21 cellular contexts compared by ENCODE assay signal in genomic region chr5:6710551-6711318, GRCh38. TPM values are rescaled to one million over a fixed set of nuclear protein-coding genes. Genes with fewer than 3 reads are reported as not detected.
DNase-seq lines count a peak whose midpoint lies in the region; ATAC-seq, FAIRE-seq and TF ChIP-seq lines count a peak whose summit lies in the region.
"Had no signal": no experiment of that assay in that cellular context is flagged by ENCODE, and none has a peak within 500 bp of the region (broad histone marks: within the 10 kb centered on the region; RNA-seq: fewer than 3 reads in every experiment).

No MANE protein-coding gene starts in this region.

- peaks cover 25% of the 10 kb centered on the region for H3K4me1 Mint-ChIP-seq in activated CD4-positive, alpha-beta T cell treated with anti-CD3 and anti-CD28 coated beads, Interleukin-2, amount 10 ng/mL, durations not matched to agents 7 days and 5 days
- peaks cover 17% of the 10 kb centered on the region for H3K4me1 Mint-ChIP-seq in nephron

- H4K20me1 ChIP-seq in HCT116 (ENCODE audit: insufficient read depth), result peaks cover 10% of the 10 kb centered on the region
- peaks cover 13% of the 10 kb centered on the region for H4K20me1 ChIP-seq in K562 (replicated peaks; ENCODE audit: control insufficient read depth, insufficient read depth, low read length)

- no peak for DNase-seq in activated CD4-positive, alpha-beta T cell treated with anti-CD3 and anti-CD28 coated beads, Interleukin-2, amount 10 ng/mL, durations not matched to agents 7 days and 5 days
- no peak for DNase-seq in activated CD4-positive, alpha-beta T cell treated with anti-CD3 and anti-CD28 coated beads for 4 hours
- DNase-seq in HCT116 (ENCODE audit: low read depth, low spot score), result no peak
- no peak for DNase-seq in K562 (ENCODE audit: extremely low read depth in 1 of 4, low spot score in 3 of 4)
- DNase-seq in testis, result no peak
- DNase-seq in NCI-H345 treated with DMSO at 0.1 percent for 48 hours (lab: John Stamatoyannopoulos, UW; ENCODE audit: unreplicated experiment), result no peak
- no peak for DNase-seq in GDM1 (lab: John Stamatoyannopoulos, UW)
- DNase-seq: CD8-positive, alpha-beta T cell; effector CD8-positive, alpha-beta T cell; EL; hypothalamus; NCI-H2107; NCI-H69; psoas muscle; SK-N-SH; spleen; stimulated activated naive CD4-positive, alpha-beta T cell treated with Interleukin-2 at 50 U/mL for 16 hours had no signal

- H3K4me1 ChIP-seq in HCT116 (ENCODE audit: control insufficient read depth in 1 of 2, insufficient read depth in 2 of 2, low read length in 2 of 2), result peaks cover 14 to 26% of the 10 kb centered on the region in 2 experiments
- peaks cover 12 to 23% of the 10 kb centered on the region in 2 experiments; a peak in 4 of 5 replicates for H3K4me1 ChIP-seq in K562 (replicated peaks in 1 of 2; ENCODE audit: control insufficient read depth in 2 of 2, insufficient read depth in 2 of 2, low read length in 2 of 2)
- H3K4me1 ChIP-seq in testis, result peaks cover 16% of the 10 kb centered on the region

- BruUV-seq in HCT116 (replicated peaks; lab: Mats Ljungman, UMichigan) (no TSS peak), K562 (replicated peaks; lab: Mats Ljungman, UMichigan) (no TSS peak)

- RAD21 ChIA-PET in HCT116 (lab: Charles Lee; ENCODE audit: low non-redundant PET in 1 of 2, low total read pairs in 2 of 2, uncharacterized antibody in 2 of 2, unreplicated experiment in 2 of 2), result no interaction called here

- H2AFZ ChIP-seq in HCT116 (ENCODE audit: low read depth, low read length, poor library complexity, severe bottlenecking), result no peak overlapping the region
- no peak overlapping the region for H2AFZ ChIP-seq in K562 (ENCODE audit: low read depth, low read length)

- H3K27me3 ChIP-seq in HCT116 (ENCODE audit: insufficient read depth, low read length) (no peaks in the 10 kb centered on the region), K562 (ENCODE audit: control insufficient read depth in 2 of 2, insufficient read depth in 2 of 2, low read length in 2 of 2) (peaks cover 0 to 4% of the 10 kb centered on the region in 2 experiments; a peak in 1 of 5 replicates), testis (no peaks in the 10 kb centered on the region)
- H3K27me3 ChIP-seq: spleen, vagina had no signal

- peaks cover 2% of the 10 kb centered on the region for H3K27me3 Mint-ChIP-seq in activated CD4-positive, alpha-beta T cell treated with anti-CD3 and anti-CD28 coated beads, Interleukin-2, amount 10 ng/mL, durations not matched to agents 7 days and 5 days
- H3K27me3 Mint-ChIP-seq in nephron (ENCODE audit: low read depth), result peaks cover 5% of the 10 kb centered on the region

- H3K27ac ChIP-seq in HCT116 (ENCODE audit: low read depth, low read length), result peak overlapping the region; percentile 98; the same call in 1 of the 2 replicates
- H3K27ac ChIP-seq in K562 (ENCODE audit: extremely low read depth, low read depth, low read length), result no peak overlapping the region
- H3K27ac ChIP-seq in testis, result no peak overlapping the region

- H3K27ac Mint-ChIP-seq in activated CD4-positive, alpha-beta T cell treated with anti-CD3 and anti-CD28 coated beads, Interleukin-2, amount 10 ng/mL, durations not matched to agents 7 days and 5 days, result peak overlapping the region; percentile 58
- H3K27ac Mint-ChIP-seq in nephron, result peak overlapping the region in 2 of 3 experiments; percentile 1 to 51
- H3K27ac Mint-ChIP-seq: CD8-positive, alpha-beta T cell had no signal

- no peak for TF ChIP-seq POLR2A in HCT116 (IDR thresholded peaks at IDR 0.05; ENCODE audit: borderline replicate concordance, extremely low read depth, insufficient read depth, insufficient read length)
- TF ChIP-seq POLR2A in K562 (conservative IDR thresholded peaks at IDR 0.05), result no peak
- no peak for TF ChIP-seq POLR2A in testis (IDR thresholded peaks at IDR 0.05)

- intact Hi-C loops in HCT116 (cut with micrococcal nuclease), result no loop called here
- intact Hi-C loops in K562 (cut with micrococcal nuclease), result loop anchor here (10.0 kb wide), 1 partner anchor 336 kb away; the partner anchor contains the start of gene MED10
- intact Hi-C loops in testis (cut with DNase I; ENCODE audit: low total_unique reads), result no loop called here

- no peaks in the 10 kb centered on the region for H3K9me1 ChIP-seq in K562 (ENCODE audit: control insufficient read depth, insufficient read depth, low read length)

- H3K36me3 Mint-ChIP-seq in activated CD4-positive, alpha-beta T cell treated with anti-CD3 and anti-CD28 coated beads, Interleukin-2, amount 10 ng/mL, durations not matched to agents 7 days and 5 days (ENCODE audit: low read depth), result peaks cover 6% of the 10 kb centered on the region
- H3K36me3 Mint-ChIP-seq in nephron (ENCODE audit: low read depth), result no peaks in the 10 kb centered on the region

- no peaks in the 10 kb centered on the region for H3K9me3 ChIP-seq in HCT116 (ENCODE audit: control insufficient read depth in 1 of 2, insufficient read depth in 1 of 2, low read depth in 1 of 2, low read length in 2 of 2)
- no peaks in the 10 kb centered on the region for H3K9me3 ChIP-seq in K562 (replicated peaks; ENCODE audit: control insufficient read depth, insufficient read depth, low read depth, low read length)
- no peaks in the 10 kb centered on the region for H3K9me3 ChIP-seq in testis
- H3K9me3 ChIP-seq: A549, psoas muscle, SK-N-SH, spleen, vagina had no signal

- ATAC-seq in HCT116 (no peak), K562 (no peak)
- ATAC-seq: A549; activated naive CD4-positive, alpha-beta T cell treated with anti-CD3 and anti-CD28 coated beads, Interleukin-2, amount 50 U/mL, for 72 hours; CD8-positive, alpha-beta T cell had no signal

- TF ChIP-seq RAD21 in HCT116 (IDR thresholded peaks at IDR 0.05; ENCODE audit: low read depth) (no peak), K562 (CRISPR knock-in tag; conservative IDR thresholded peaks at IDR 0.05 in 1 of 2, IDR thresholded peaks at IDR 0.05 in 1 of 2) (no peak)

- H3K9ac ChIP-seq in HCT116 (ENCODE audit: low read length) (no peak overlapping the region), K562 (ENCODE audit: insufficient read depth in 1 of 2, low read depth in 2 of 2, low read length in 2 of 2) (no peak overlapping the region)

- H3K9me2 ChIP-seq in HCT116 (ENCODE audit: insufficient read depth), result no peaks in the 10 kb centered on the region
- H3K9me2 ChIP-seq: SK-N-SH had no signal

- WGBS in K562 (ENCODE audit: insufficient coverage, low coverage, missing lambda C conversion rate), result 65% methylated on average over 13 of the region's 13 CpGs
- WGBS in testis, 2 donors, result 62 to 74% methylated on average over 13 of the region's 13 CpGs

- POLR2A ChIA-PET in activated CD4-positive, alpha-beta T cell treated with anti-CD3 and anti-CD28 coated beads, Interleukin-2, amount 10 ng/mL, durations not matched to agents 7 days and 5 days (lab: Charles Lee), result no interaction called here
- POLR2A ChIA-PET in HCT116 (lab: Charles Lee) (interaction anchor here (1.4 kb wide), 1 partner anchor 78 kb away, joined by 4 read pairs; the partner anchor contains the start of genes NSUN2 and SRD5A1), K562 (lab: Yijun Ruan, JAX) (interaction anchor here (0.6 kb wide), 1 partner anchor 358 kb away, joined by 5 read pairs; no protein-coding TSS in a partner anchor)

- no peaks in the 10 kb centered on the region for H3K9me3 Mint-ChIP-seq in activated CD4-positive, alpha-beta T cell treated with anti-CD3 and anti-CD28 coated beads, Interleukin-2, amount 10 ng/mL, durations not matched to agents 7 days and 5 days
- H3K9me3 Mint-ChIP-seq in nephron, result no peaks in the 10 kb centered on the region
- H3K9me3 Mint-ChIP-seq: activated naive CD4-positive, alpha-beta T cell treated with anti-CD3 and anti-CD28 coated beads, Interleukin-2, amount 50 U/mL, for 72 hours; CD8-positive, alpha-beta T cell had no signal

- no peak for TF ChIP-seq EP300 in K562 (IDR thresholded peaks at IDR 0.05; ENCODE audit: low read length)

- TF ChIP-seq CTCF in HCT116 (IDR thresholded peaks at IDR 0.05 in 2 of 3, conservative IDR thresholded peaks at IDR 0.05 in 1 of 3; ENCODE audit: borderline replicate concordance in 1 of 3, insufficient read depth in 1 of 3, low read depth in 2 of 3, low read length in 2 of 3) (no peak), K562 (IDR thresholded peaks at IDR 0.05 in 2 of 3, conservative IDR thresholded peaks at IDR 0.05 in 1 of 3; ENCODE audit: insufficient read depth in 2 of 3, low read depth in 1 of 3, low read length in 3 of 3) (no peak), nephron (IDR thresholded peaks at IDR 0.05; ENCODE audit: unreplicated experiment in 3 of 3) (no peak), testis (IDR thresholded peaks at IDR 0.05) (no peak)

- no peak overlapping the region for H3K4me2 ChIP-seq in HCT116 (ENCODE audit: low read length)
- no peak overlapping the region for H3K4me2 ChIP-seq in K562 (ENCODE audit: insufficient read depth, low read length)

- H3K36me3 ChIP-seq in HCT116 (ENCODE audit: control insufficient read depth in 1 of 2, insufficient read depth in 2 of 2, low read length in 2 of 2) (peaks cover 0 to 6% of the 10 kb centered on the region in 2 experiments; a peak in 1 of 4 replicates), K562 (ENCODE audit: control insufficient read depth, insufficient read depth, low read length) (peaks cover 4% of the 10 kb centered on the region; the same call in 1 of the 3 replicates), testis (ENCODE audit: low read depth, missing control alignments) (no peaks in the 10 kb centered on the region)
- H3K36me3 ChIP-seq: spleen, vagina had no signal

- CTCF ChIA-PET in activated CD4-positive, alpha-beta T cell treated with anti-CD3 and anti-CD28 coated beads, Interleukin-2, amount 10 ng/mL, durations not matched to agents 7 days and 5 days (lab: Charles Lee), result interaction anchor here (1.0 to 1.3 kb wide), 2 partner anchors 11 to 78 kb away, joined by 3 read pairs; partner anchors contain the start of gene NSUN2
- CTCF ChIA-PET in HCT116 (lab: Charles Lee), result no interaction called here
- CTCF ChIA-PET in K562 (lab: Yijun Ruan, JAX; ENCODE audit: low intra/inter-chr PET ratio), result no interaction called here

- H3K4me3 Mint-ChIP-seq in activated CD4-positive, alpha-beta T cell treated with anti-CD3 and anti-CD28 coated beads, Interleukin-2, amount 10 ng/mL, durations not matched to agents 7 days and 5 days, result peak overlapping the region; percentile 35
- peak overlapping the region; percentile 56 to 93 (median 73) for H3K4me3 Mint-ChIP-seq in nephron

- peaks cover 15% of the 10 kb centered on the region for H3K79me2 ChIP-seq in HCT116 (ENCODE audit: insufficient read depth, low read length)
- H3K79me2 ChIP-seq in K562 (ENCODE audit: control insufficient read depth, insufficient read depth, low read length), result peaks cover 17% of the 10 kb centered on the region

- peak; percentile 62 for FAIRE-seq in K562 (lab: Jason Lieb, UNC)
- FAIRE-seq: A549 had no signal

- in situ Hi-C loops in K562 (cut with MboI), result no loop called here

- H3K4me3 ChIP-seq in HCT116 (replicated peaks in 1 of 2; ENCODE audit: low read depth in 1 of 2, low read length in 2 of 2), result no peak overlapping the region
- no peak overlapping the region for H3K4me3 ChIP-seq in K562
- H3K4me3 ChIP-seq in testis, result no peak overlapping the region
- H3K4me3 ChIP-seq: psoas muscle, vagina had no signal

RNA-seq across cellular contexts. Expression of gene TENT4A, which starts 2.5 kb away (rescaled TPM):
- 10 to 100 TPM; 37.4 to 41.9 TPM for total RNA-seq in activated CD4-positive, alpha-beta T cell treated with anti-CD3 and anti-CD28 coated beads, Interleukin-2, amount 10 ng/mL, durations not matched to agents 7 days and 5 days
- total RNA-seq in HCT116 (2021; ENCODE audit: unreplicated experiment) (39.8 TPM), K562 (2014; rRNA removed) (10.9 and 16.5 TPM in 2 replicates), K562 (2014; rRNA removed; fragmentation: Illumina TruSeq; extraction: Trizol) (11.6 and 13.0 TPM in 2 replicates), K562 (2015; rRNA removed; fragmentation: Illumina TruSeq; extraction: Trizol) (14.9 and 17.7 TPM in 2 replicates), K562 (2021) (24.0 and 26.6 TPM in 2 replicates), testis (10 to 100 TPM; 46.2 to 51.3 TPM)
- polyA plus RNA-seq in HCT116 (2012), result 31.4 and 32.4 TPM in 2 replicates
- 144 and 165 TPM in 2 replicates for total RNA-seq in K562 (2011; cell fraction: chromatin; rRNA removed; ENCODE audit: low replicate concordance)
- total RNA-seq in K562 (2011; cell fraction: nucleolus; rRNA removed), result 58.9 and 66.3 TPM in 2 replicates
- total RNA-seq in K562 (2011; cell fraction: nucleoplasm; rRNA removed), result 88.6 and 115 TPM in 2 replicates
- polyA plus RNA-seq in K562 (2011; rRNA removed) (7.4 and 8.2 TPM in 2 replicates), K562 (2014; fragmentation: Illumina TruSeq; extraction: Trizol) (25.7 and 27.3 TPM in 2 replicates), K562 (2014; fragmentation: Nextera tagmentation; extraction: Ambion mirVana) (1 to 10 TPM; 1.3 to 1.6 TPM), K562 (2014; rRNA removed) (18.8 and 20.3 TPM in 2 replicates), testis (ENCODE audit: insufficient read depth, low read depth, low replicate concordance) (23.1 TPM)
- polyA plus RNA-seq in K562 (2011; cell fraction: cytosol; rRNA removed), result 4.4 and 5.5 TPM in 2 replicates
- polyA plus RNA-seq in K562 (2011; cell fraction: nucleus; rRNA removed), result 76.9 and 93.7 TPM in 2 replicates
- 14.4 and 14.7 TPM in 2 replicates for polyA plus RNA-seq in K562 (2012)
- 14.8 and 19.0 TPM in 2 replicates for polyA minus RNA-seq in K562 (2011; rRNA and poly(A)+ RNA removed)
- 7.3 and 8.5 TPM in 2 replicates for polyA minus RNA-seq in K562 (2011; cell fraction: cytosol; rRNA and poly(A)+ RNA removed)
- polyA minus RNA-seq in K562 (2011; cell fraction: nucleus; rRNA and poly(A)+ RNA removed), result 41.6 and 56.6 TPM in 2 replicates
